16 cellular contexts compared by ENCODE assay signal in the genomic region with DNA sequence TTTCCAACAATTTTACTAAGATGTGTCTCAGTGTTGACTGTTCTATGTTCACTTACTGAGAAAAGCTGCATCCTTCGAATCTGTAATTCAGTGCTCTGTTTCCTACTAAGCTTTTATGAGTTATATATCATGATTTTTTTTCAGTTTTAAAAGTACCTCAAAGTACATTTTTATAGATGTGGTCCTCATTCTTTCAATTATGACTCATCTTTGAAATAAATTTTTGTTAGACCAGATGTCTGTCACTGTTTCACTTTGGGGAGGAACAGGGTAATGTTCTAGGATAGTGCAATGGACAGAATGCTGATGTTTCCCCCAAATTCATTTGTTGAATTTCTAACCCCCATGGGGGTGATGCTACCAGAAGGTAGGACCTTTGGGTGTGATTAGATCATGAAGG.
DNase-seq lines count a peak whose midpoint lies in the region; ATAC-seq and TF ChIP-seq lines count a peak whose summit lies in the region.
"Had no signal": no experiment of that assay in that cellular context is flagged by ENCODE, and none has a peak within 500 bp of the region (broad histone marks: within the 10 kb centered on the region; RNA-seq: fewer than 3 reads in every experiment).

No MANE protein-coding gene starts in this region.

- no peaks in the 10 kb centered on the region for H3K9me3 Mint-ChIP-seq in activated T-cell treated with anti-CD3 and anti-CD28 coated beads, Interleukin-2, amount 50 U/mL, for 24 hours

- peaks cover 3% of the 10 kb centered on the region for H3K27me3 Mint-ChIP-seq in activated T-cell treated with anti-CD3 and anti-CD28 coated beads, Interleukin-2, amount 50 U/mL, for 24 hours
- H3K27me3 Mint-ChIP-seq: CD8-positive, alpha-beta memory T cell had no signal

- no peak for ATAC-seq in GM19324 (IDR thresholded peaks at IDR 0.05; ENCODE audit: low FRiP score, unreplicated experiment)
- ATAC-seq in GM19328 (IDR thresholded peaks at IDR 0.05; ENCODE audit: unreplicated experiment) = no peak

- H4K20me1 ChIP-seq in osteoblast (ENCODE audit: insufficient read depth, low read length) = no peaks in the 10 kb centered on the region
- H4K20me1 ChIP-seq: BLaER1 had no signal

- H3K4me2 ChIP-seq in osteoblast (ENCODE audit: insufficient read depth, low read length) = peak overlapping the region; percentile 14
- H3K4me2 ChIP-seq: BLaER1 had no signal

- H3K36me3 ChIP-seq in BJ (ENCODE audit: control insufficient read depth, insufficient read depth, low read length) (no peaks in the 10 kb centered on the region), osteoblast (ENCODE audit: insufficient read depth, low read length) (no peaks in the 10 kb centered on the region)
- H3K36me3 ChIP-seq: BLaER1, SJSA1 had no signal

- peaks cover 29% of the 10 kb centered on the region for H3K4me1 ChIP-seq in osteoblast (ENCODE audit: insufficient read depth, low read length)
- H3K4me1 ChIP-seq: BLaER1, SJSA1 had no signal

- peak; percentile 34 for DNase-seq in BJ (ENCODE audit: low read depth)
- DNase-seq in HT1080 (ENCODE audit: low read depth) = peak; percentile 8
- DNase-seq in astrocyte of the spinal cord (ENCODE audit: low read depth, low spot score) = peak; percentile 13
- no peak for DNase-seq in osteoblast (ENCODE audit: insufficient read length, low spot score, missing footprints)
- no peak for DNase-seq in KG1 (lab: John Stamatoyannopoulos, UW)
- DNase-seq in activated T-cell treated with anti-CD3 and anti-CD28 coated beads, Interleukin-2, amount 50 U/mL, for 24 hours = no peak
- DNase-seq: CD8-positive, alpha-beta memory T cell; NCI-H1436; NCI-H2081; NCI-H526; NK-92 treated with Interleukin-12 subunit alpha and Interleukin-12 subunit beta, amount 100 ng/mL, for 24 hours; OCI-M1 had no signal

- in situ Hi-C loops in astrocyte of the spinal cord (cut with HindIII; ENCODE audit: low sequenced_read_pairs) = no loop called here

- H3K4me3 ChIP-seq in BJ (ENCODE audit: low read depth, low read length) = no peak overlapping the region
- H3K4me3 ChIP-seq in astrocyte of the spinal cord (ENCODE audit: low read depth, low read length) = no peak overlapping the region
- H3K4me3 ChIP-seq in osteoblast (ENCODE audit: insufficient read depth, low read length) = no peak overlapping the region
- H3K4me3 ChIP-seq: BLaER1, SJSA1 had no signal

- no peaks in the 10 kb centered on the region for H3K4me1 Mint-ChIP-seq in activated T-cell treated with anti-CD3 and anti-CD28 coated beads, Interleukin-2, amount 50 U/mL, for 24 hours (ENCODE audit: low read depth)
- H3K4me1 Mint-ChIP-seq: CD8-positive, alpha-beta memory T cell had no signal

- no peak overlapping the region for H3K27ac Mint-ChIP-seq in activated T-cell treated with anti-CD3 and anti-CD28 coated beads, Interleukin-2, amount 50 U/mL, for 24 hours
- H3K27ac Mint-ChIP-seq: CD8-positive, alpha-beta memory T cell had no signal

- H3K36me3 Mint-ChIP-seq in activated T-cell treated with anti-CD3 and anti-CD28 coated beads, Interleukin-2, amount 50 U/mL, for 24 hours (ENCODE audit: low read depth) = no peaks in the 10 kb centered on the region
- H3K36me3 Mint-ChIP-seq: CD8-positive, alpha-beta memory T cell had no signal

- CTCF ChIA-PET in BJ (lab: Yijun Ruan, JAX) = no interaction called here

- H2AFZ ChIP-seq in osteoblast (ENCODE audit: low read length) = no peak overlapping the region

- TF ChIP-seq CTCF in BJ (IDR thresholded peaks at IDR 0.05; ENCODE audit: insufficient read depth, low read depth, low read length) = no peak
- TF ChIP-seq CTCF in astrocyte of the spinal cord (IDR thresholded peaks at IDR 0.05; ENCODE audit: low read depth, low read length) = no peak
- no peak for TF ChIP-seq CTCF in osteoblast (IDR thresholded peaks at IDR 0.05; ENCODE audit: extremely low read depth, low read depth, low read length)

- POLR2A ChIA-PET in BJ (lab: Charles Lee) = no interaction called here

- H3K27me3 ChIP-seq in BJ (ENCODE audit: control insufficient read depth, insufficient read depth, low read length) (no peaks in the 10 kb centered on the region), osteoblast (ENCODE audit: insufficient read depth, low read length) (no peaks in the 10 kb centered on the region)
- H3K27me3 ChIP-seq: BLaER1, SJSA1 had no signal

- no peak overlapping the region for H3K4me3 Mint-ChIP-seq in activated T-cell treated with anti-CD3 and anti-CD28 coated beads, Interleukin-2, amount 50 U/mL, for 24 hours
- H3K4me3 Mint-ChIP-seq: CD8-positive, alpha-beta memory T cell had no signal

- no peaks in the 10 kb centered on the region for H3K79me2 ChIP-seq in osteoblast (ENCODE audit: insufficient read depth, low read length)

- H3K9me3 ChIP-seq in osteoblast (ENCODE audit: low read depth, low read length) = no peaks in the 10 kb centered on the region
- H3K9me3 ChIP-seq: BLaER1, SJSA1 had no signal

- peak overlapping the region; percentile 50 for H3K27ac ChIP-seq in osteoblast (ENCODE audit: low read depth, low read length)
- H3K27ac ChIP-seq: BLaER1, SJSA1 had no signal

Comparison
In these comparisons a context has a peak if more than half of its experiments do, and no peak if none do; other contexts are left out.
1. DNase-seq: peak in BJ (single experiment), HT1080 (single experiment) and astrocyte of the spinal cord (single experiment); none in osteoblast (single experiment), KG1 (single experiment) and activated T-cell treated with anti-CD3 and anti-CD28 coated beads, Interleukin-2, amount 50 U/mL, for 24 hours (single experiment).